Comparison of ENCODE assay signal across 21 cellular contexts in genomic region chr1:8062861-8063260, GRCh38. TPM values are rescaled to one million over a fixed set of nuclear protein-coding genes. Genes with fewer than 3 reads are reported as not detected.
DNase-seq lines count a peak whose midpoint lies in the region; ATAC-seq and TF ChIP-seq lines count a peak whose summit lies in the region.
"Had no signal": no experiment of that assay in that cellular context is flagged by ENCODE, and none has a peak within 500 bp of the region (broad histone marks: within the 10 kb centered on the region; RNA-seq: fewer than 3 reads in every experiment).

No MANE protein-coding gene starts in this region.

- H3K4me3 ChIP-seq in PC-9 (no peak overlapping the region), coronary artery (no peak overlapping the region), trophoblast cell (ENCODE audit: low read depth, low read length) (no peak overlapping the region), tibial artery (no peak overlapping the region)
- H3K4me3 ChIP-seq: MG63 had no signal

- intact Hi-C loops in PC-9 (cut with micrococcal nuclease; ENCODE audit: unreplicated experiment) = no loop called here
- intact Hi-C loops in tibial artery (cut with DNase I; ENCODE audit: low total_unique reads) = no loop called here

- peaks cover 9% of the 10 kb centered on the region for H3K9me3 Mint-ChIP-seq in WTC11
- no peaks in the 10 kb centered on the region for H3K9me3 Mint-ChIP-seq in activated T-cell treated with anti-CD3 and anti-CD28 coated beads, Interleukin-2, amount 50 U/mL, for 4 hours

- H3K36me3 ChIP-seq in PC-9 (ENCODE audit: low read depth) (no peaks in the 10 kb centered on the region), trophoblast cell (ENCODE audit: control insufficient read depth in 1 of 2, insufficient read depth in 2 of 2, low read length in 2 of 2) (no peaks in the 10 kb centered on the region), tibial artery (no peaks in the 10 kb centered on the region)
- H3K36me3 ChIP-seq: MG63 had no signal

- no peaks in the 10 kb centered on the region for H4K20me1 ChIP-seq in PC-9 (ENCODE audit: insufficient read depth)

- H2BK12ac ChIP-seq in trophoblast cell (ENCODE audit: low read length) = peak overlapping the region; percentile 91

- no peaks in the 10 kb centered on the region for H3K9me2 ChIP-seq in PC-9 (ENCODE audit: insufficient read depth)
- H3K9me2 ChIP-seq: SK-N-SH had no signal

- peak overlapping the region; percentile 84; the same call in 1 of the 2 replicates for H3K4me2 ChIP-seq in PC-9
- no peak overlapping the region for H3K4me2 ChIP-seq in trophoblast cell (ENCODE audit: low read length)
- H3K4me2 ChIP-seq: SK-N-SH had no signal

- BruUV-seq in PC-9 (replicated peaks; lab: Mats Ljungman, UMichigan) = no TSS peak

- ATAC-seq in WTC11 = no peak
- ATAC-seq in activated T-cell treated with anti-CD3 and anti-CD28 coated beads, Interleukin-2, amount 50 U/mL, for 4 hours = no peak

- H3K27me3 ChIP-seq in PC-9 (ENCODE audit: insufficient read depth, low read depth) (no peaks in the 10 kb centered on the region), trophoblast cell (ENCODE audit: insufficient read depth, low read length) (no peaks in the 10 kb centered on the region), tibial artery (no peaks in the 10 kb centered on the region)
- H3K27me3 ChIP-seq: MG63 had no signal

- no peak overlapping the region for H2BK120ac ChIP-seq in trophoblast cell (ENCODE audit: insufficient read depth, low read length, poor library complexity)

- H3K9ac ChIP-seq in trophoblast cell (ENCODE audit: low read length) = no peak overlapping the region

- H3K79me2 ChIP-seq in PC-9 (ENCODE audit: low read depth) = no peaks in the 10 kb centered on the region
- H3K79me2 ChIP-seq in trophoblast cell (ENCODE audit: control insufficient read depth, insufficient read depth, low read length, poor library complexity) = no peaks in the 10 kb centered on the region

- no peak for TF ChIP-seq CTCF in PC-9 (conservative IDR thresholded peaks at IDR 0.05)
- TF ChIP-seq CTCF in coronary artery (IDR thresholded peaks at IDR 0.05) = no peak
- TF ChIP-seq CTCF in tibial artery (IDR thresholded peaks at IDR 0.05) = no peak
- TF ChIP-seq CTCF in GM13976 (IDR thresholded peaks at IDR 0.05; ENCODE audit: borderline replicate concordance, control extremely low read depth, extremely low read depth, insufficient read depth, missing control alignments) = no peak
- no peak for TF ChIP-seq CTCF in WTC11 (IDR thresholded peaks at IDR 0.05)

- H3K4ac ChIP-seq in trophoblast cell (ENCODE audit: low read depth, low read length) = no peak overlapping the region

- no peak overlapping the region for H2BK5ac ChIP-seq in trophoblast cell (ENCODE audit: low read depth, low read length, poor library complexity)

- POLR2A ChIA-PET in PC-9 (lab: Charles Lee; ENCODE audit: unreplicated experiment) (no interaction called here), WTC11 (lab: Charles Lee) (interaction anchor here (0.6 kb wide), 1 partner anchor 71 kb away, joined by 5 read pairs; no protein-coding TSS in a partner anchor)

- no peak overlapping the region for H3K18ac ChIP-seq in trophoblast cell (ENCODE audit: low read length)

- CTCF ChIA-PET in PC-9 (lab: Charles Lee) (no interaction called here), WTC11 (lab: Charles Lee) (interaction anchor here (0.8 kb wide), 1 partner anchor 251 kb away, joined by 3 read pairs; no protein-coding TSS in a partner anchor)

- H3K27ac ChIP-seq in PC-9 (peak overlapping the region; percentile 99), coronary artery (peak overlapping the region; percentile 86 to 90), trophoblast cell (ENCODE audit: low read depth, low read length) (no peak overlapping the region), tibial artery (peak overlapping the region; percentile 67 to 84)

- no peak overlapping the region for H4K91ac ChIP-seq in trophoblast cell (ENCODE audit: low read depth, low read length)

- no peak overlapping the region for H4K8ac ChIP-seq in trophoblast cell (ENCODE audit: low read depth, low read length)

- H3K14ac ChIP-seq in trophoblast cell (ENCODE audit: low read length) = no peak overlapping the region

- in situ Hi-C loops in GM13976 (cut with MboI; ENCODE audit: low sequenced_read_pairs, unreplicated experiment) = no loop called here

- no peak overlapping the region for H2AK5ac ChIP-seq in trophoblast cell (ENCODE audit: low read length)

- H2AFZ ChIP-seq in PC-9 (no peak overlapping the region), trophoblast cell (ENCODE audit: insufficient read depth, low read length, poor library complexity) (no peak overlapping the region)

- no peaks in the 10 kb centered on the region for H3K9me3 ChIP-seq in PC-9 (ENCODE audit: insufficient read depth, low read depth)
- peaks cover 2% of the 10 kb centered on the region for H3K9me3 ChIP-seq in trophoblast cell (ENCODE audit: insufficient read depth, low read depth, low read length)
- H3K9me3 ChIP-seq in tibial artery = no peaks in the 10 kb centered on the region
- H3K9me3 ChIP-seq: MG63, SK-N-SH had no signal

- H3K36me3 Mint-ChIP-seq in WTC11 = peaks cover 4% of the 10 kb centered on the region; the same call in 1 of the 2 replicates
- no peaks in the 10 kb centered on the region for H3K36me3 Mint-ChIP-seq in activated T-cell treated with anti-CD3 and anti-CD28 coated beads, Interleukin-2, amount 50 U/mL, for 4 hours (ENCODE audit: insufficient read depth)

- 0 out of 2 replicates have a peak, but pooled peaks cover 3% of the 10 kb centered on the region for H3K4me1 Mint-ChIP-seq in WTC11
- no peaks in the 10 kb centered on the region for H3K4me1 Mint-ChIP-seq in activated T-cell treated with anti-CD3 and anti-CD28 coated beads, Interleukin-2, amount 50 U/mL, for 4 hours (ENCODE audit: low read depth)
- H3K4me1 Mint-ChIP-seq: IgD-negative memory B cell had no signal

- H3K27me3 Mint-ChIP-seq in WTC11 (ENCODE audit: low read depth) = no peaks in the 10 kb centered on the region; the same call in 1 of the 2 replicates
- H3K27me3 Mint-ChIP-seq in activated T-cell treated with anti-CD3 and anti-CD28 coated beads, Interleukin-2, amount 50 U/mL, for 4 hours (ENCODE audit: low read depth) = peaks cover 1% of the 10 kb centered on the region

- no peak overlapping the region for H3K27ac Mint-ChIP-seq in WTC11
- H3K27ac Mint-ChIP-seq: H9, IgD-negative memory B cell had no signal

- DNase-seq in PC-9 (no peak), coronary artery (ENCODE audit: low spot score) (no peak), trophoblast cell (peak; percentile 90 to 97), tibial artery (no peak), DMS79 (lab: John Stamatoyannopoulos, UW) (no peak), GM13976 (ENCODE audit: low spot score) (no peak), WTC11 (ENCODE audit: low spot score) (no peak)
- DNase-seq in activated T-cell treated with anti-CD3 and anti-CD28 coated beads, Interleukin-2, amount 50 U/mL, for 4 hours = no peak
- DNase-seq: ACHN, AML-193, H9, Kasumi-1, MG63, NCI-H1048, NCI-H1436 treated with DMSO at 0.1 percent for 48 hours, NCI-H2081, NCI-H2171 treated with DMSO at 0.1 percent for 48 hours, NCI-H446 treated with DMSO at 0.1 percent for 48 hours, SHP77 treated with DMSO at 0.1 percent for 48 hours, SK-N-SH had no signal

- no peak overlapping the region for H3K23ac ChIP-seq in trophoblast cell (ENCODE audit: low read length)

- no CpG with 5 or more reads among the region's 4 CpGs for WGBS in trophoblast cell (ENCODE audit: extremely low coverage, insufficient coverage, insufficient read length)

- peaks cover 56% of the 10 kb centered on the region for H3K4me1 ChIP-seq in PC-9 (replicated peaks; ENCODE audit: insufficient read depth)
- peaks cover 4 to 8% of the 10 kb centered on the region in 2 experiments for H3K4me1 ChIP-seq in trophoblast cell (ENCODE audit: control insufficient read depth in 1 of 2, insufficient read depth in 2 of 2, low read length in 2 of 2)
- peaks cover 0 to 57% (median 33%) of the 10 kb centered on the region in 4 donors for H3K4me1 ChIP-seq in tibial artery

- peaks cover 16% of the 10 kb centered on the region for H3K79me1 ChIP-seq in trophoblast cell (ENCODE audit: low read length)

- H3K4me3 Mint-ChIP-seq in WTC11 = no peak overlapping the region
- H3K4me3 Mint-ChIP-seq in activated T-cell treated with anti-CD3 and anti-CD28 coated beads, Interleukin-2, amount 50 U/mL, for 4 hours = no peak overlapping the region
- H3K4me3 Mint-ChIP-seq: H9, IgD-negative memory B cell had no signal

- H4K12ac ChIP-seq in trophoblast cell (ENCODE audit: low read depth, low read length) = no peak overlapping the region

- H3F3A ChIP-seq in PC-9 (ENCODE audit: insufficient read depth, low read depth) = peaks cover 37% of the 10 kb centered on the region

TF ChIP-seq in WTC11, 78 proteins besides CTCF, POLR2A, EP300 and RAD21 (continues in another document):
- no peak for TF ChIP-seq ZNF671 (CRISPR knock-in tag; IDR thresholded peaks at IDR 0.05)
- TF ChIP-seq ZNF396 (CRISPR knock-in tag; IDR thresholded peaks at IDR 0.05; ENCODE audit: borderline replicate concordance) = no peak
- no peak for TF ChIP-seq JUN (CRISPR knock-in tag; IDR thresholded peaks at IDR 0.05)
- TF ChIP-seq TP53 (CRISPR knock-in tag; IDR thresholded peaks at IDR 0.05) = no peak
- TF ChIP-seq MAX (CRISPR knock-in tag; IDR thresholded peaks at IDR 0.05) = no peak
- no peak for TF ChIP-seq ZMAT4 (CRISPR knock-in tag; IDR thresholded peaks at IDR 0.05)
- no peak for TF ChIP-seq HMGA2 (CRISPR knock-in tag; IDR thresholded peaks at IDR 0.05)
- no peak for TF ChIP-seq NR2C2 (CRISPR knock-in tag; IDR thresholded peaks at IDR 0.05)
- TF ChIP-seq PRRX2 (CRISPR knock-in tag; IDR thresholded peaks at IDR 0.05) = no peak

RNA-seq across cellular contexts. Expression of gene ERRFI1, which starts 36.8 kb away (rescaled TPM):
- total RNA-seq in PC-9 (2021) (44.9 and 47.8 TPM in 2 replicates), WTC11 (2021) (34.5 to 44.6 TPM (median 35.8 TPM) in 3 replicates)
- 267 and 277 TPM in 2 replicates for polyA plus RNA-seq in trophoblast cell (2013)
- total RNA-seq in activated T-cell treated with anti-CD3 and anti-CD28 coated beads, Interleukin-2, amount 50 U/mL, for 4 hours = 1 to 10 TPM; 2.9 to 4.6 (median 3.3) TPM

Comparison
In these comparisons a context has a peak if more than half of its experiments do, and no peak if none do; other contexts are left out.
1. DNase-seq: peak in trophoblast cell (2 of 2); none in PC-9 (0 of 2), coronary artery (single experiment), tibial artery (0 of 2), DMS79 (single experiment), GM13976 (single experiment), WTC11 (single experiment) and activated T-cell treated with anti-CD3 and anti-CD28 coated beads, Interleukin-2, amount 50 U/mL, for 4 hours (single experiment).